Comparison of ENCODE assay signal across 24 cellular contexts in genomic region chr12:88931598-88931997, GRCh38.
DNase-seq lines count a peak whose midpoint lies in the region; ATAC-seq, FAIRE-seq and TF ChIP-seq lines count a peak whose summit lies in the region.
"Had no signal": no experiment of that assay in that cellular context is flagged by ENCODE, and none has a peak within 500 bp of the region (broad histone marks: within the 10 kb centered on the region; RNA-seq: fewer than 3 reads in every experiment).

No MANE protein-coding gene starts in this region.

- POLR2A ChIA-PET in Caco-2 (lab: Charles Lee), result interaction anchor here (1.0 kb wide), 1 partner anchor 29 kb away, joined by 3 read pairs; no protein-coding TSS in a partner anchor

- H3K4me3 ChIP-seq in Caco-2 (ENCODE audit: low read depth, low read length) (no peak overlapping the region), kidney (ENCODE audit: low read length in 2 of 2) (no peak overlapping the region), small intestine (ENCODE audit: low read depth in 1 of 2, low read length in 2 of 2) (no peak overlapping the region), esophagus squamous epithelium (no peak overlapping the region)
- H3K4me3 ChIP-seq: lower lobe of right lung, SJSA1, tibial artery had no signal

- H3K36me3 ChIP-seq in Caco-2 (ENCODE audit: control insufficient read depth, insufficient read depth, low read length), result no peaks in the 10 kb centered on the region
- no peaks in the 10 kb centered on the region for H3K36me3 ChIP-seq in kidney (ENCODE audit: control insufficient read depth in 1 of 2, insufficient read depth in 2 of 2, low read length in 2 of 2)
- no peaks in the 10 kb centered on the region for H3K36me3 ChIP-seq in small intestine (ENCODE audit: control insufficient read depth in 2 of 2, insufficient read depth in 2 of 2, low read length in 2 of 2)
- no peaks in the 10 kb centered on the region for H3K36me3 ChIP-seq in esophagus squamous epithelium
- H3K36me3 ChIP-seq: lower lobe of right lung, SJSA1, tibial artery had no signal

- FAIRE-seq in kidney (lab: Jason Lieb, UNC), result peak; percentile 79
- no peak for FAIRE-seq in small intestine (lab: Jason Lieb, UNC)
- no peak for FAIRE-seq in H54 (lab: Jason Lieb, UNC)

- H3K9me3 Mint-ChIP-seq in Caco-2 (ENCODE audit: unreplicated experiment), result peaks cover 19% of the 10 kb centered on the region
- H3K9me3 Mint-ChIP-seq: activated CD8-positive, alpha-beta T cell treated with anti-CD3 and anti-CD28 coated beads for 36 hours; activated T-cell treated with anti-CD3 and anti-CD28 coated beads, Interleukin-2, amount 50 U/mL, for 4 hours; naive B cell; T-helper 2 cell treated with Interferon-gamma antibody and Interleukin-4, amounts not matched to agents 5 μg/mL and 100 μg/mL, for 36 hours had no signal

- intact Hi-C loops in Caco-2 (cut with micrococcal nuclease; ENCODE audit: unreplicated experiment) (loop anchor here (1.0 kb wide), 2 partner anchors 21 to 62 kb away; no protein-coding TSS in a partner anchor), kidney (cut with DNase I) (no loop called here), esophagus squamous epithelium (cut with DNase I) (no loop called here)

- DNase-seq in Caco-2 (peak; percentile 76 to 89), LoVo (ENCODE audit: low spot score) (peak; percentile 69), kidney (no peak), small intestine (no peak), esophagus squamous epithelium (lab: John Stamatoyannopoulos, UW) (no peak), NCI-H510A (lab: John Stamatoyannopoulos, UW) (no peak), H54 (ENCODE audit: insufficient read length, low spot score) (no peak)
- DNase-seq: activated CD8-positive, alpha-beta T cell treated with anti-CD3 and anti-CD28 coated beads for 36 hours; activated naive CD4-positive, alpha-beta T cell treated with anti-CD3 and anti-CD28 coated beads, Interleukin-2, amount 50 U/mL, for 16 hours; activated T-cell treated with anti-CD3 and anti-CD28 coated beads, Interleukin-2, amount 50 U/mL, for 4 hours; CD8-positive, alpha-beta memory T cell; DND-41; Kasumi-1; lower lobe of right lung; naive B cell; NCI-H2171 treated with DMSO at 0.1 percent for 48 hours; NCI-H748 treated with DMSO at 0.1 percent for 48 hours; PC-3; stimulated activated CD4-positive, alpha-beta T cell treated with anti-CD3 and anti-CD28 coated beads, Interleukin-2, amount 100 ng/mL, for 24 hours; stimulated activated naive CD4-positive, alpha-beta T cell treated with Interleukin-2 at 50 U/mL for 16 hours; tibial artery had no signal

- H3K4me1 ChIP-seq in Caco-2, result peaks cover 91% of the 10 kb centered on the region
- peaks cover 0 to 9% of the 10 kb centered on the region in 2 donors for H3K4me1 ChIP-seq in kidney (ENCODE audit: control insufficient read depth in 1 of 2, insufficient read depth in 1 of 2, low read depth in 1 of 2, low read length in 2 of 2)
- peaks cover 2 to 6% of the 10 kb centered on the region in 2 donors for H3K4me1 ChIP-seq in small intestine (ENCODE audit: control insufficient read depth in 2 of 2, insufficient read depth in 1 of 2, low read depth in 1 of 2, low read length in 1 of 2)
- peaks cover 0 to 29% (median 0%) of the 10 kb centered on the region in 3 donors for H3K4me1 ChIP-seq in esophagus squamous epithelium
- H3K4me1 ChIP-seq: lower lobe of right lung, tibial artery had no signal

- CTCF ChIA-PET in Caco-2 (lab: Charles Lee), result interaction anchor here (0.6 to 1.0 kb wide), 2 partner anchors 11 to 62 kb away, joined by 3 to 4 read pairs; no protein-coding TSS in a partner anchor

- H3K4me3 Mint-ChIP-seq in Caco-2 (ENCODE audit: unreplicated experiment), result peak overlapping the region; percentile 28
- H3K4me3 Mint-ChIP-seq: activated CD8-positive, alpha-beta T cell treated with anti-CD3 and anti-CD28 coated beads for 36 hours; activated T-cell treated with anti-CD3 and anti-CD28 coated beads, Interleukin-2, amount 50 U/mL, for 4 hours; CD8-positive, alpha-beta memory T cell; naive B cell; T-helper 2 cell treated with Interferon-gamma antibody and Interleukin-4, amounts not matched to agents 5 μg/mL and 100 μg/mL, for 36 hours had no signal

- no peaks in the 10 kb centered on the region for H3K27me3 Mint-ChIP-seq in Caco-2 (ENCODE audit: insufficient read depth, unreplicated experiment)

- H3K9me3 ChIP-seq in Caco-2, result no peaks in the 10 kb centered on the region
- H3K9me3 ChIP-seq in kidney (ENCODE audit: control insufficient read depth in 1 of 2, low read length in 2 of 2), result no peaks in the 10 kb centered on the region
- H3K9me3 ChIP-seq in small intestine (ENCODE audit: control insufficient read depth, low read depth), result no peaks in the 10 kb centered on the region
- no peaks in the 10 kb centered on the region for H3K9me3 ChIP-seq in esophagus squamous epithelium
- H3K9me3 ChIP-seq: lower lobe of right lung, SJSA1, tibial artery had no signal

- BruUV-seq in Caco-2 (replicated peaks; lab: Mats Ljungman, UMichigan), result no TSS peak

- no peak overlapping the region for H3K9ac ChIP-seq in kidney (ENCODE audit: low read length in 2 of 2)

- H3K36me3 Mint-ChIP-seq in Caco-2 (ENCODE audit: insufficient read depth, unreplicated experiment), result peaks cover 7% of the 10 kb centered on the region
- H3K36me3 Mint-ChIP-seq: CD8-positive, alpha-beta memory T cell; naive B cell had no signal

- 12 to 58% (median 29%) methylated on average over 3 of the region's 3 CpGs for WGBS in small intestine, 3 donors
- 69 to 79% methylated on average over 3 of the region's 3 CpGs for WGBS in esophagus squamous epithelium, 2 donors

- TF ChIP-seq POLR2A in esophagus squamous epithelium (IDR thresholded peaks at IDR 0.05), result no peak
- no peak for TF ChIP-seq POLR2A in H54 (IDR thresholded peaks at IDR 0.05; ENCODE audit: low read depth, low read length)

- H3K4me1 Mint-ChIP-seq in Caco-2 (ENCODE audit: low read depth, unreplicated experiment), result peaks cover 56% of the 10 kb centered on the region
- H3K4me1 Mint-ChIP-seq: CD8-positive, alpha-beta memory T cell; naive B cell had no signal

- TF ChIP-seq CTCF in Caco-2 (IDR thresholded peaks at IDR 0.05; ENCODE audit: insufficient read depth in 1 of 2, low read depth in 1 of 2, low read length in 1 of 2, severe bottlenecking in 1 of 2, unreplicated experiment in 1 of 2), result no peak
- TF ChIP-seq CTCF in kidney (IDR thresholded peaks at IDR 0.05; ENCODE audit: borderline replicate concordance, extremely low read depth, insufficient read depth), result no peak
- no peak for TF ChIP-seq CTCF in esophagus squamous epithelium (IDR thresholded peaks at IDR 0.05)

- H3K27ac ChIP-seq in kidney (ENCODE audit: low read depth in 2 of 2, low read length in 2 of 2) (no peak overlapping the region), small intestine (ENCODE audit: low read depth in 1 of 2, low read length in 1 of 2) (no peak overlapping the region), esophagus squamous epithelium (no peak overlapping the region)
- H3K27ac ChIP-seq: lower lobe of right lung, SJSA1, tibial artery had no signal

- H3K27ac Mint-ChIP-seq in Caco-2 (ENCODE audit: unreplicated experiment), result peak overlapping the region; percentile 80
- H3K27ac Mint-ChIP-seq: activated CD8-positive, alpha-beta T cell treated with anti-CD3 and anti-CD28 coated beads for 36 hours; CD8-positive, alpha-beta memory T cell; naive B cell; T-helper 2 cell treated with Interferon-gamma antibody and Interleukin-4, amounts not matched to agents 5 μg/mL and 100 μg/mL, for 36 hours had no signal

- ATAC-seq in GM19438 (IDR thresholded peaks at IDR 0.05; ENCODE audit: low read depth, unreplicated experiment), result peak; percentile 59
- ATAC-seq: activated CD8-positive, alpha-beta T cell treated with anti-CD3 and anti-CD28 coated beads for 36 hours; activated T-cell treated with anti-CD3 and anti-CD28 coated beads, Interleukin-2, amount 50 U/mL, for 4 hours; lower lobe of right lung; PC-3 had no signal

- H3K27me3 ChIP-seq in Caco-2 (replicated peaks; ENCODE audit: control insufficient read depth, insufficient read depth, low read length) (no peaks in the 10 kb centered on the region), small intestine (ENCODE audit: control insufficient read depth in 2 of 2, insufficient read depth in 2 of 2, low read length in 2 of 2) (no peaks in the 10 kb centered on the region), esophagus squamous epithelium (peaks cover 0 to 89% (median 0%) of the 10 kb centered on the region in 4 donors)
- H3K27me3 ChIP-seq: SJSA1, tibial artery had no signal

Comparison
In these comparisons a context has a peak if more than half of its experiments do, and no peak if none do; other contexts are left out.
1. DNase-seq: peak in Caco-2 (2 of 2) and LoVo (single experiment); none in kidney (single experiment), small intestine (single experiment), esophagus squamous epithelium (single experiment), NCI-H510A (single experiment) and H54 (single experiment).